14 cellular contexts compared by ENCODE assay signal in the genomic region with DNA sequence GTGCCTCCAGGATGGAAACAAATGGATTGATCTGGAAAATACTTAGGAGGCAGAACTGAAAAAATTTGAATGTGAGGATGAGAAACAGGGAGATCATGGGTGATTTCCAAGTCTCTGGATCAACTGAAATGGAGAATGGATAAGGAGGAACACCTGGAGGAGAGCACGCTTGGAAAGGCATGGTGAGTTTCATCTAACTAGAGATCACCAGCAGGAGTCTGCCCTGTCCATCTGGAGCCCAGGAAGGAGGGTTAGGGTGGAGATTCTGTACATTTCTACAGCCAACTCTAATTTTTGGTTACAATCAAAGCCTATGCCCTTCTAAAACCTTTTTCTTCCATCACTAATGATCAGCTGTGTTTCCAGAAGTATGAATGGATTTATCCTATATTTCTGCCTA.
DNase-seq lines count a peak whose midpoint lies in the region; ATAC-seq and TF ChIP-seq lines count a peak whose summit lies in the region.
"Had no signal": no experiment of that assay in that cellular context is flagged by ENCODE, and none has a peak within 500 bp of the region (broad histone marks: within the 10 kb centered on the region; RNA-seq: fewer than 3 reads in every experiment).

No MANE protein-coding gene starts in this region.

- no peak overlapping the region for H3K4me3 Mint-ChIP-seq in activated naive CD4-positive, alpha-beta T cell treated with anti-CD3 and anti-CD28 coated beads, Interleukin-2, amount 10 ng/mL, durations not matched to agents 7 days and 5 days
- no peak overlapping the region for H3K4me3 Mint-ChIP-seq in activated T-helper 1 cell treated with anti-CD3 and anti-CD28 coated beads, Interleukin-12 subunit alpha, Interleukin-12 subunit beta, Interleukin-2, Interleukin-4 antibody, amounts not matched to agents 30 ng/mL and 10 ng/mL and 1 ng/mL, durations not matched to agents 14 hours and 24 hours and 36 hours
- no peak overlapping the region for H3K4me3 Mint-ChIP-seq in progenitor cell of endocrine pancreas (ENCODE audit: low read depth)

- no peaks in the 10 kb centered on the region for H3K27me3 Mint-ChIP-seq in activated naive CD4-positive, alpha-beta T cell treated with anti-CD3 and anti-CD28 coated beads, Interleukin-2, amount 10 ng/mL, durations not matched to agents 7 days and 5 days
- no peaks in the 10 kb centered on the region for H3K27me3 Mint-ChIP-seq in activated T-helper 1 cell treated with anti-CD3 and anti-CD28 coated beads, Interleukin-12 subunit alpha, Interleukin-12 subunit beta, Interleukin-2, Interleukin-4 antibody, amounts not matched to agents 30 ng/mL and 10 ng/mL and 1 ng/mL, durations not matched to agents 14 hours and 24 hours and 36 hours (ENCODE audit: insufficient read depth)
- H3K27me3 Mint-ChIP-seq in progenitor cell of endocrine pancreas, result no peaks in the 10 kb centered on the region

- H3K36me3 Mint-ChIP-seq in activated naive CD4-positive, alpha-beta T cell treated with anti-CD3 and anti-CD28 coated beads, Interleukin-2, amount 10 ng/mL, durations not matched to agents 7 days and 5 days, result peaks cover 67% of the 10 kb centered on the region
- H3K36me3 Mint-ChIP-seq in activated T-helper 1 cell treated with anti-CD3 and anti-CD28 coated beads, Interleukin-12 subunit alpha, Interleukin-12 subunit beta, Interleukin-2, Interleukin-4 antibody, amounts not matched to agents 30 ng/mL and 10 ng/mL and 1 ng/mL, durations not matched to agents 14 hours and 24 hours and 36 hours (ENCODE audit: low read depth), result peaks cover 47% of the 10 kb centered on the region
- H3K36me3 Mint-ChIP-seq in progenitor cell of endocrine pancreas (ENCODE audit: insufficient read depth), result no peaks in the 10 kb centered on the region

- DNase-seq in NCI-H345 (lab: John Stamatoyannopoulos, UW), result peak; percentile 27
- no peak for DNase-seq in NCI-H345 treated with DMSO at 0.1 percent for 48 hours (lab: John Stamatoyannopoulos, UW; ENCODE audit: unreplicated experiment)
- no peak for DNase-seq in activated naive CD4-positive, alpha-beta T cell treated with anti-CD3 and anti-CD28 coated beads, Interleukin-2, amount 10 ng/mL, durations not matched to agents 7 days and 5 days
- DNase-seq in activated naive CD4-positive, alpha-beta T cell treated with anti-CD3 and anti-CD28 coated beads, Interleukin-2, amount 50 U/mL, for 16 hours, result no peak
- no peak for DNase-seq in activated T-helper 1 cell treated with anti-CD3 and anti-CD28 coated beads, Interleukin-12 subunit alpha, Interleukin-12 subunit beta, Interleukin-2, Interleukin-4 antibody, amounts not matched to agents 30 ng/mL and 10 ng/mL and 1 ng/mL, durations not matched to agents 14 hours and 24 hours and 36 hours (ENCODE audit: low spot score)
- DNase-seq in progenitor cell of endocrine pancreas (ENCODE audit: low spot score, unreplicated experiment), result no peak
- DNase-seq: DMS79, HCEC 1CT, Kasumi-1, NCI-H1436, NCI-H524 treated with DMSO at 0.1 percent for 48 hours, PC-3 had no signal

- ATAC-seq in esophagus mucosa (no peak), HG03159 (IDR thresholded peaks at IDR 0.05; ENCODE audit: unreplicated experiment) (no peak)
- ATAC-seq: PC-3 had no signal

- H3K9me3 Mint-ChIP-seq in activated naive CD4-positive, alpha-beta T cell treated with anti-CD3 and anti-CD28 coated beads, Interleukin-2, amount 10 ng/mL, durations not matched to agents 7 days and 5 days, result peaks cover 30% of the 10 kb centered on the region
- peaks cover 47% of the 10 kb centered on the region for H3K9me3 Mint-ChIP-seq in activated T-helper 1 cell treated with anti-CD3 and anti-CD28 coated beads, Interleukin-12 subunit alpha, Interleukin-12 subunit beta, Interleukin-2, Interleukin-4 antibody, amounts not matched to agents 30 ng/mL and 10 ng/mL and 1 ng/mL, durations not matched to agents 14 hours and 24 hours and 36 hours
- H3K9me3 Mint-ChIP-seq in progenitor cell of endocrine pancreas (ENCODE audit: low read depth), result peaks cover 8% of the 10 kb centered on the region

- peak overlapping the region; percentile 85 for H3K27ac Mint-ChIP-seq in activated naive CD4-positive, alpha-beta T cell treated with anti-CD3 and anti-CD28 coated beads, Interleukin-2, amount 10 ng/mL, durations not matched to agents 7 days and 5 days
- H3K27ac Mint-ChIP-seq in activated T-helper 1 cell treated with anti-CD3 and anti-CD28 coated beads, Interleukin-12 subunit alpha, Interleukin-12 subunit beta, Interleukin-2, Interleukin-4 antibody, amounts not matched to agents 30 ng/mL and 10 ng/mL and 1 ng/mL, durations not matched to agents 14 hours and 24 hours and 36 hours, result peak overlapping the region; percentile 75
- peak overlapping the region; percentile 30 for H3K27ac Mint-ChIP-seq in progenitor cell of endocrine pancreas

- no peak for TF ChIP-seq CTCF in progenitor cell of endocrine pancreas (IDR thresholded peaks at IDR 0.05; ENCODE audit: unreplicated experiment)

- intact Hi-C loops in activated T-helper 1 cell treated with anti-CD3 and anti-CD28 coated beads, Interleukin-12 subunit alpha, Interleukin-12 subunit beta, Interleukin-2, Interleukin-4 antibody, amounts not matched to agents 30 ng/mL and 10 ng/mL and 1 ng/mL, durations not matched to agents 14 hours and 24 hours and 36 hours (cut with micrococcal nuclease), result no loop called here

- CTCF ChIA-PET in activated naive CD4-positive, alpha-beta T cell treated with anti-CD3 and anti-CD28 coated beads, Interleukin-2, amount 10 ng/mL, durations not matched to agents 7 days and 5 days (lab: Charles Lee), result interaction anchor here (1.0 kb wide), 1 partner anchor 33 kb away, joined by 3 read pairs; no protein-coding TSS in a partner anchor

- H3K4me1 Mint-ChIP-seq in activated naive CD4-positive, alpha-beta T cell treated with anti-CD3 and anti-CD28 coated beads, Interleukin-2, amount 10 ng/mL, durations not matched to agents 7 days and 5 days, result peaks cover 73% of the 10 kb centered on the region
- peaks cover 73% of the 10 kb centered on the region for H3K4me1 Mint-ChIP-seq in activated T-helper 1 cell treated with anti-CD3 and anti-CD28 coated beads, Interleukin-12 subunit alpha, Interleukin-12 subunit beta, Interleukin-2, Interleukin-4 antibody, amounts not matched to agents 30 ng/mL and 10 ng/mL and 1 ng/mL, durations not matched to agents 14 hours and 24 hours and 36 hours (ENCODE audit: low read depth)
- H3K4me1 Mint-ChIP-seq in progenitor cell of endocrine pancreas (ENCODE audit: low read depth), result peaks cover 5% of the 10 kb centered on the region

Comparison
In these comparisons a context has a peak if more than half of its experiments do, and no peak if none do; other contexts are left out.
1. H3K27ac Mint-ChIP-seq: peak in every context shown above with its lines; median percentile 85 in activated naive CD4-positive, alpha-beta T cell treated with anti-CD3 and anti-CD28 coated beads, Interleukin-2, amount 10 ng/mL, durations not matched to agents 7 days and 5 days; 75 in activated T-helper 1 cell treated with anti-CD3 and anti-CD28 coated beads, Interleukin-12 subunit alpha, Interleukin-12 subunit beta, Interleukin-2, Interleukin-4 antibody, amounts not matched to agents 30 ng/mL and 10 ng/mL and 1 ng/mL, durations not matched to agents 14 hours and 24 hours and 36 hours; 30 in progenitor cell of endocrine pancreas.